ENCODE assay signal across 17 cellular contexts in the genomic region with DNA sequence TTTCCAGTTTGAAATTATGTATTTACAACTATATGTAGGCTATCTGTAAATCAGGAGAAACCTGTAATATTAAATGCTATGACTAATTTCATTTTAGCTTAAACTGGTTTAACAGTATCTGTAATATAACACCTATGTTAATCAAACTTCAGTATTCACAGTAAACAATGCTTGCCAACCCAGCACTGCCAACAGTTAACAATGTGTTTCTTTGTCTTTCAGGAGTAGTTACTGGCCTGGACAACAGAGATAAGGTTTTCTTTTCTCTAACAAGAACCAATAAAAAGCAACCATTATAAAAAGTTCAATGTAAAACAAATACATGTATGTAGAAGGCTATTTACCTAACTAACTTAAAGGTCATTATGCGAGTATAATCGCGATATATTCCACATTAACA.
DNase-seq lines count a peak whose midpoint lies in the region; ATAC-seq and TF ChIP-seq lines count a peak whose summit lies in the region.
"Had no signal": no experiment of that assay in that cellular context is flagged by ENCODE, and none has a peak within 500 bp of the region (broad histone marks: within the 10 kb centered on the region; RNA-seq: fewer than 3 reads in every experiment).

No MANE protein-coding gene starts in this region.

- H3K79me2 ChIP-seq in mammary epithelial cell (ENCODE audit: insufficient read depth, low read length) (no peaks in the 10 kb centered on the region), neural progenitor cell (ENCODE audit: low read depth) (no peaks in the 10 kb centered on the region)

- H3F3A ChIP-seq in neural progenitor cell (ENCODE audit: low read depth), result no peaks in the 10 kb centered on the region

- peak; percentile 55; the same call in 1 of the 2 replicates for ATAC-seq in WTC11
- ATAC-seq: activated T-cell treated with anti-CD3 and anti-CD28 coated beads, Interleukin-2, amount 50 U/mL, for 4 hours; gastrocnemius medialis had no signal

- no TSS peak for BruUV-seq in mammary epithelial cell (replicated peaks; lab: Mats Ljungman, UMichigan)
- BruUV-seq in MCF 10A (replicated peaks; lab: Mats Ljungman, UMichigan), result no TSS peak

- H3K4me2 ChIP-seq in mammary epithelial cell (ENCODE audit: insufficient read depth, low read depth, low read length) (no peak overlapping the region), neural progenitor cell (no peak overlapping the region)

- H3K9me3 Mint-ChIP-seq in MCF 10A (ENCODE audit: unreplicated experiment), result peaks cover 5% of the 10 kb centered on the region
- H3K9me3 Mint-ChIP-seq in WTC11, result no peaks in the 10 kb centered on the region
- no peaks in the 10 kb centered on the region for H3K9me3 Mint-ChIP-seq in neural progenitor cell
- H3K9me3 Mint-ChIP-seq: activated T-cell treated with anti-CD3 and anti-CD28 coated beads, Interleukin-2, amount 50 U/mL, for 4 hours; IgD-negative memory B cell had no signal

- H4K20me1 ChIP-seq in mammary epithelial cell (ENCODE audit: insufficient read depth, low read length) (no peaks in the 10 kb centered on the region), neural progenitor cell (ENCODE audit: low read depth) (no peaks in the 10 kb centered on the region)

- H3K4me3 Mint-ChIP-seq in MCF 10A (ENCODE audit: unreplicated experiment) (no peak overlapping the region), WTC11 (no peak overlapping the region), neural progenitor cell (no peak overlapping the region)
- H3K4me3 Mint-ChIP-seq: activated T-cell treated with anti-CD3 and anti-CD28 coated beads, Interleukin-2, amount 50 U/mL, for 4 hours; IgD-negative memory B cell had no signal

- H3K4me1 Mint-ChIP-seq in MCF 10A (ENCODE audit: insufficient read depth, unreplicated experiment), result peaks cover 13% of the 10 kb centered on the region
- peaks cover 18% of the 10 kb centered on the region for H3K4me1 Mint-ChIP-seq in WTC11
- peaks cover 20% of the 10 kb centered on the region for H3K4me1 Mint-ChIP-seq in neural progenitor cell

- H2AFZ ChIP-seq in mammary epithelial cell (ENCODE audit: low read depth, low read length) (no peak overlapping the region), neural progenitor cell (replicated peaks) (no peak overlapping the region)

- no peak overlapping the region for H3K27ac Mint-ChIP-seq in MCF 10A (ENCODE audit: low read depth, unreplicated experiment)
- H3K27ac Mint-ChIP-seq in WTC11, result no peak overlapping the region
- no peak overlapping the region for H3K27ac Mint-ChIP-seq in neural progenitor cell
- H3K27ac Mint-ChIP-seq: IgD-negative memory B cell had no signal

- H3K9ac ChIP-seq in mammary epithelial cell (ENCODE audit: insufficient read depth, low read length) (no peak overlapping the region), iPS-20b (ENCODE audit: low read depth, low read length) (0 out of 2 replicates have a peak overlapping the region, but pooled peaks have one; percentile 16), neural progenitor cell (no peak overlapping the region)

- TF ChIP-seq EP300 in transverse colon (IDR thresholded peaks at IDR 0.05; ENCODE audit: low read depth), result no peak

- TF ChIP-seq CTCF in mammary epithelial cell (conservative IDR thresholded peaks at IDR 0.05 in 1 of 2, IDR thresholded peaks at IDR 0.05 in 1 of 2; ENCODE audit: extremely low read depth in 1 of 2, insufficient read depth in 1 of 2, low read depth in 1 of 2, low read length in 2 of 2), result no peak
- TF ChIP-seq CTCF in MCF 10A (IDR thresholded peaks at IDR 0.05; ENCODE audit: unreplicated experiment), result no peak
- TF ChIP-seq CTCF in WTC11 (IDR thresholded peaks at IDR 0.05), result no peak
- TF ChIP-seq CTCF in transverse colon (IDR thresholded peaks at IDR 0.05), result no peak
- no peak for TF ChIP-seq CTCF in neural progenitor cell (IDR thresholded peaks at IDR 0.05)

- CTCF ChIA-PET in mammary epithelial cell (lab: Charles Lee; ENCODE audit: low non-redundant PET), result no interaction called here
- CTCF ChIA-PET in MCF 10A (lab: Yijun Ruan, JAX), result interaction anchor here (1.6 kb wide), 1 partner anchor 129 kb away, joined by 3 read pairs; no protein-coding TSS in a partner anchor
- CTCF ChIA-PET in WTC11 (lab: Charles Lee), result no interaction called here

- H3K9me3 ChIP-seq in mammary epithelial cell (replicated peaks; ENCODE audit: insufficient read depth, low read length) (no peaks in the 10 kb centered on the region), iPS-20b (ENCODE audit: insufficient read depth, low read depth, low read length) (no peaks in the 10 kb centered on the region), transverse colon (no peaks in the 10 kb centered on the region), neural progenitor cell (ENCODE audit: low read depth) (no peaks in the 10 kb centered on the region)
- H3K9me3 ChIP-seq: adrenal gland, gastrocnemius medialis, neutrophil, upper lobe of left lung had no signal

- WGBS in mammary epithelial cell (ENCODE audit: low coverage, missing lambda C conversion rate), result 100% methylated on average over 3 of the region's 3 CpGs
- 51 to 61% methylated on average over 3 of the region's 3 CpGs for WGBS in transverse colon (ENCODE audit: low coverage in 1 of 2), 2 donors

- H3K36me3 Mint-ChIP-seq in MCF 10A (ENCODE audit: insufficient read depth, unreplicated experiment) (no peaks in the 10 kb centered on the region), WTC11 (no peaks in the 10 kb centered on the region), neural progenitor cell (peaks cover 2% of the 10 kb centered on the region)

- POLR2A ChIA-PET in MCF 10A (lab: Yijun Ruan, JAX), result no interaction called here
- POLR2A ChIA-PET in WTC11 (lab: Charles Lee), result no interaction called here

- DNase-seq in mammary epithelial cell (peak; percentile 73), MCF 10A (ENCODE audit: unreplicated experiment) (no peak), WTC11 (ENCODE audit: low spot score) (no peak), transverse colon (no peak), neural progenitor cell (ENCODE audit: low spot score) (no peak), kidney tubule cell (ENCODE audit: low spot score) (no peak)
- no peak for DNase-seq in activated CD4-positive, CD25-positive, alpha-beta regulatory T cell treated with anti-CD3 and anti-CD28 coated beads, Interleukin-2, amount 50 U/mL, for 72 hours
- DNase-seq: activated CD4-positive, alpha-beta T cell treated with anti-CD3 and anti-CD28 coated beads for 4 hours; activated T-cell treated with anti-CD3 and anti-CD28 coated beads, Interleukin-2, amount 50 U/mL, for 4 hours; adrenal gland; gastrocnemius medialis; NCI-H1436; T-helper 1 cell; upper lobe of left lung had no signal

- H3K36me3 ChIP-seq in mammary epithelial cell (ENCODE audit: insufficient read depth, low read length), result peaks cover 3% of the 10 kb centered on the region
- no peaks in the 10 kb centered on the region for H3K36me3 ChIP-seq in iPS-20b (ENCODE audit: insufficient read depth, low read depth, low read length)
- no peaks in the 10 kb centered on the region for H3K36me3 ChIP-seq in transverse colon
- H3K36me3 ChIP-seq in neural progenitor cell, result no peaks in the 10 kb centered on the region
- H3K36me3 ChIP-seq: adrenal gland, gastrocnemius medialis, upper lobe of left lung had no signal

- H3K27me3 ChIP-seq in mammary epithelial cell (ENCODE audit: insufficient read depth, low read length), result no peaks in the 10 kb centered on the region
- H3K27me3 ChIP-seq in iPS-20b (ENCODE audit: insufficient read depth, low read length), result no peaks in the 10 kb centered on the region
- no peaks in the 10 kb centered on the region for H3K27me3 ChIP-seq in transverse colon
- no peaks in the 10 kb centered on the region for H3K27me3 ChIP-seq in neural progenitor cell
- H3K27me3 ChIP-seq: adrenal gland, gastrocnemius medialis, neutrophil, upper lobe of left lung had no signal

- H3K27me3 Mint-ChIP-seq in MCF 10A (ENCODE audit: insufficient read depth, unreplicated experiment) (no peaks in the 10 kb centered on the region), WTC11 (ENCODE audit: low read depth) (no peaks in the 10 kb centered on the region), neural progenitor cell (ENCODE audit: insufficient read depth, low read depth) (no peaks in the 10 kb centered on the region)
- H3K27me3 Mint-ChIP-seq: IgD-negative memory B cell had no signal

- H3K27ac ChIP-seq in mammary epithelial cell (ENCODE audit: insufficient read depth, low read depth, low read length), result peak overlapping the region; percentile 30
- H3K27ac ChIP-seq in iPS-20b (ENCODE audit: low read length), result no peak overlapping the region
- peak overlapping the region in 3 of 4 donors; percentile 51 to 62 (median 51) for H3K27ac ChIP-seq in transverse colon
- H3K27ac ChIP-seq in neural progenitor cell, result no peak overlapping the region
- H3K27ac ChIP-seq: adrenal gland, gastrocnemius medialis, neutrophil, upper lobe of left lung had no signal

- intact Hi-C loops in mammary epithelial cell (cut with micrococcal nuclease) (no loop called here), MCF 10A (cut with micrococcal nuclease) (no loop called here), transverse colon (cut with DNase I; ENCODE audit: low total_unique reads) (no loop called here)

- peaks cover 24% of the 10 kb centered on the region for H3K4me1 ChIP-seq in mammary epithelial cell (ENCODE audit: insufficient read depth, low read length)
- H3K4me1 ChIP-seq in iPS-20b (ENCODE audit: insufficient read depth, low read length), result peaks cover 12% of the 10 kb centered on the region; the same call in 1 of the 2 replicates
- peaks cover 0 to 43% (median 12%) of the 10 kb centered on the region in 4 donors for H3K4me1 ChIP-seq in transverse colon
- H3K4me1 ChIP-seq in neural progenitor cell, result no peaks in the 10 kb centered on the region
- H3K4me1 ChIP-seq: adrenal gland, gastrocnemius medialis, upper lobe of left lung had no signal

- dilution Hi-C loops in mammary epithelial cell (cut with HindIII; ENCODE audit: low sequenced_read_pairs), result loop anchor here (5.0 kb wide), 1 partner anchor 69 kb away; no protein-coding TSS in a partner anchor

- no peak for TF ChIP-seq POLR2A in transverse colon (IDR thresholded peaks at IDR 0.05)

- in situ Hi-C loops in mammary epithelial cell (cut with MboI; ENCODE audit: low sequenced_read_pairs in 2 of 2), result no loop called here
- in situ Hi-C loops in transverse colon (cut with MboI; ENCODE audit: low pct_ligation_motif_present in 1 of 4, low pct_unique_long_range_greater_than_20kb in 1 of 4, low sequenced_read_pairs in 3 of 4), result no loop called here

- H3K4me3 ChIP-seq in mammary epithelial cell (replicated peaks in 1 of 3; ENCODE audit: insufficient read depth in 1 of 3, low read depth in 2 of 3, low read length in 3 of 3) (no peak overlapping the region), iPS-20b (ENCODE audit: low read length) (0 out of 2 replicates have a peak overlapping the region, but pooled peaks have one; percentile 13), transverse colon (no peak overlapping the region), neural progenitor cell (no peak overlapping the region)
- H3K4me3 ChIP-seq: adrenal gland, gastrocnemius medialis, upper lobe of left lung had no signal

TF ChIP-seq in WTC11, 78 proteins besides CTCF, POLR2A, EP300 and RAD21 (continues in another document):
- TF ChIP-seq SOX15 (CRISPR knock-in tag; IDR thresholded peaks at IDR 0.05), result no peak

Comparison
In these comparisons a context has a peak if more than half of its experiments do, and no peak if none do; other contexts are left out.
1. H3K27ac ChIP-seq: peak in mammary epithelial cell (single experiment) and transverse colon (3 of 4); none in iPS-20b (single experiment) and neural progenitor cell (single experiment).